21 cellular contexts compared by ENCODE assay signal in the genomic region with DNA sequence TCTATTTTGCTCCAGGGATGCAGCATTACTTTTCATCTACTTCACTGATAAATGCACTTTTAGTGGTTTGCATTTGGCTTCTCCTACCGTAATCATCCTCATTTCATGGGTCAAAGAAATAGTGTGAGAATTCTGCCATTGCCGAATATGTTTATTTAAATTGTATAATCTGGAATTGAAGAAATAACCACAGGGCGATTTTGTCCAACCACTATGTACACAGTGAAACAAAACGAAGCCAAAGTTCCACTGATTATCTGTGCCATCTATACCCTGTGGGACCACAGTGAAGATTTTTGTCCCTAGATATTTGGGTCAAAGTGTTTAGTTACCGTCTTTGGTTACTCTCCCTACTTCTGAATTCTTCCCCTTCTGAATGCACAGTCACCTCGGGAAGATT.
"Had no signal": no experiment of that assay in that cellular context is flagged by ENCODE, and none has a peak within 500 bp of the region (broad histone marks: within the 10 kb centered on the region; RNA-seq: fewer than 3 reads in every experiment).

No MANE protein-coding gene starts in this region.

- H3K4me1 ChIP-seq: Peyer's patch, SJCRH30 had no signal

- H3K9ac ChIP-seq: KMS-11 had no signal

- H3K9me3 ChIP-seq: Peyer's patch had no signal

- H3K27ac ChIP-seq: HL-60, KMS-11, PC-9, Peyer's patch, SJCRH30 had no signal

- DNase-seq: Kasumi-1, NCI-H1092, NCI-H1105 treated with DMSO at 0.1 percent for 48 hours, NCI-H1417 treated with DMSO at 0.1 percent for 48 hours, NCI-H146, NCI-H1694 treated with DMSO at 0.1 percent for 48 hours, NCI-H2029, NCI-H2081 treated with DMSO at 0.1 percent for 48 hours, NCI-H2171, NCI-H226, NCI-H446, NCI-H510A, NCI-H524 treated with DMSO at 0.1 percent for 48 hours, NCI-H69, Peyer's patch, SHP77 treated with DMSO at 0.1 percent for 48 hours, SJCRH30 had no signal

- H2AFZ ChIP-seq: PC-9 had no signal

- H3K4me3 ChIP-seq: K562, PC-9, Peyer's patch, SJCRH30 had no signal

- H3K36me3 ChIP-seq: Peyer's patch, SJCRH30 had no signal

- H3K27me3 ChIP-seq: Peyer's patch, SJCRH30 had no signal

- H3K4me2 ChIP-seq: KMS-11, PC-9 had no signal
